ENCODE assay signal across 24 cellular contexts in the genomic region with DNA sequence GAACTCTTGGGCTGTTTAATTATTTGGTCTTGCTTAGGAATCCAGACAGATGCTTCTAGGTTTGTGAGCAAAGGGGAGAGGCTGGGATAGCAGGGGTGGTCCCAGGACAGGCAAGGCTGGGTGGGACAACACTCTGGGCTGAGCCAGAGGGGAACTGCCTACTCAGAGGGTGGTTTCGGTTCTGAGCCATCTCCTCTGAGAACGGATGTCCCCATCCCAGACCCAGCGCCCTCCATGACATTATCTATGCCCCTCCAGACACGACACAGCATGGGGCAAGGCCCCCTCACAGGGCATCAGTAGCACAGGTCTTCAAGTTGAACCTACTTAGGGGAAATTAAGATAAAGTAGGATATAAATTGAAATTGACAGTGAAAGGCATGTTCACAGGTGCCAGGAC. TPM values are rescaled to one million over a fixed set of nuclear protein-coding genes. Genes with fewer than 3 reads are reported as not detected.
"Had no signal": no experiment of that assay in that cellular context is flagged by ENCODE, and none has a peak within 500 bp of the region (broad histone marks: within the 10 kb centered on the region; RNA-seq: fewer than 3 reads in every experiment).

No MANE protein-coding gene starts in this region.

- H3K4me3 ChIP-seq: adrenal gland, MG63 had no signal

- H3K4me1 ChIP-seq: adrenal gland had no signal

- H3K4me3 Mint-ChIP-seq: activated CD4-positive, alpha-beta T cell treated with anti-CD3 and anti-CD28 coated beads, Interleukin-2, amount 10 ng/mL, durations not matched to agents 24 days and 14 days; activated CD8-positive, alpha-beta memory T cell treated with anti-CD3 and anti-CD28 coated beads, Interleukin-2, amount 10 ng/mL, durations not matched to agents 7 days and 5 days; activated naive CD8-positive, alpha-beta T cell treated with anti-CD3 and anti-CD28 coated beads, Interleukin-2, amount 10 ng/mL, durations not matched to agents 7 days and 5 days; activated T-helper 17 cell treated with anti-CD3 and anti-CD28 coated beads, Interleukin-2, amount 50 U/mL, for 72 hours; WTC11 had no signal

- H3K27ac Mint-ChIP-seq: activated CD4-positive, alpha-beta T cell treated with anti-CD3 and anti-CD28 coated beads, Interleukin-2, amount 10 ng/mL, durations not matched to agents 24 days and 14 days; activated CD8-positive, alpha-beta memory T cell treated with anti-CD3 and anti-CD28 coated beads, Interleukin-2, amount 10 ng/mL, durations not matched to agents 7 days and 5 days; activated naive CD8-positive, alpha-beta T cell treated with anti-CD3 and anti-CD28 coated beads, Interleukin-2, amount 10 ng/mL, durations not matched to agents 7 days and 5 days; activated T-helper 17 cell treated with anti-CD3 and anti-CD28 coated beads, Interleukin-2, amount 50 U/mL, for 72 hours; WTC11 had no signal

- H3K9me3 Mint-ChIP-seq: activated CD4-positive, alpha-beta T cell treated with anti-CD3 and anti-CD28 coated beads, Interleukin-2, amount 10 ng/mL, durations not matched to agents 24 days and 14 days; activated naive CD8-positive, alpha-beta T cell treated with anti-CD3 and anti-CD28 coated beads, Interleukin-2, amount 10 ng/mL, durations not matched to agents 7 days and 5 days; activated T-helper 17 cell treated with anti-CD3 and anti-CD28 coated beads, Interleukin-2, amount 50 U/mL, for 72 hours; WTC11 had no signal

- H3K9me3 ChIP-seq: adrenal gland, MG63 had no signal

- H3K4me1 Mint-ChIP-seq: activated CD4-positive, alpha-beta T cell treated with anti-CD3 and anti-CD28 coated beads, Interleukin-2, amount 10 ng/mL, durations not matched to agents 24 days and 14 days; activated CD8-positive, alpha-beta memory T cell treated with anti-CD3 and anti-CD28 coated beads, Interleukin-2, amount 10 ng/mL, durations not matched to agents 7 days and 5 days; activated naive CD8-positive, alpha-beta T cell treated with anti-CD3 and anti-CD28 coated beads, Interleukin-2, amount 10 ng/mL, durations not matched to agents 7 days and 5 days; activated T-helper 17 cell treated with anti-CD3 and anti-CD28 coated beads, Interleukin-2, amount 50 U/mL, for 72 hours had no signal

- DNase-seq: activated CD4-positive, alpha-beta T cell treated with anti-CD3 and anti-CD28 coated beads for 1 hour; activated CD4-positive, alpha-beta T cell treated with anti-CD3 and anti-CD28 coated beads, Interleukin-2, amount 10 ng/mL, durations not matched to agents 24 days and 14 days; activated CD4-positive, alpha-beta T cell treated with anti-CD3 and anti-CD28 coated beads, Interleukin-2, amount 50 U/mL, for 48 hours; activated CD8-positive, alpha-beta memory T cell treated with anti-CD3 and anti-CD28 coated beads, Interleukin-2, amount 10 ng/mL, durations not matched to agents 7 days and 5 days; activated naive CD4-positive, alpha-beta T cell treated with anti-CD3 and anti-CD28 coated beads, Interleukin-2, amount 50 U/mL, for 16 hours; activated naive CD8-positive, alpha-beta T cell treated with anti-CD3 and anti-CD28 coated beads, Interleukin-2, amount 10 ng/mL, durations not matched to agents 7 days and 5 days; adrenal gland; anterior cingulate cortex; MG63; MV-4-11; NCI-H1092 treated with DMSO at 0.1 percent for 48 hours; NCI-H1417 treated with DMSO at 0.1 percent for 48 hours; NCI-H2029; NCI-H2107; NCI-H345; NCI-H510A; NCI-H526 treated with DMSO at 0.1 percent for 48 hours; NCI-H82; SIG-M5 had no signal

- H3K27me3 ChIP-seq: adrenal gland, MG63 had no signal

- H3K36me3 Mint-ChIP-seq: activated CD8-positive, alpha-beta memory T cell treated with anti-CD3 and anti-CD28 coated beads, Interleukin-2, amount 10 ng/mL, durations not matched to agents 7 days and 5 days; activated naive CD8-positive, alpha-beta T cell treated with anti-CD3 and anti-CD28 coated beads, Interleukin-2, amount 10 ng/mL, durations not matched to agents 7 days and 5 days; WTC11 had no signal

- H3K27ac ChIP-seq: adrenal gland had no signal

- H3K36me3 ChIP-seq: adrenal gland, MG63 had no signal

RNA-seq across cellular contexts. Expression of gene ASB10, which starts 7.1 kb away (rescaled TPM):
- total RNA-seq: activated CD4-positive, alpha-beta T cell treated with anti-CD3 and anti-CD28 coated beads, Interleukin-2, amount 10 ng/mL, durations not matched to agents 24 days and 14 days; activated CD8-positive, alpha-beta memory T cell treated with anti-CD3 and anti-CD28 coated beads, Interleukin-2, amount 10 ng/mL, durations not matched to agents 7 days and 5 days; activated naive CD8-positive, alpha-beta T cell treated with anti-CD3 and anti-CD28 coated beads, Interleukin-2, amount 10 ng/mL, durations not matched to agents 7 days and 5 days; activated T-helper 17 cell treated with anti-CD3 and anti-CD28 coated beads, Interleukin-2, amount 50 U/mL, for 72 hours; adrenal gland; OCI-LY7; RPMI7951; T-helper 1 cell treated with Interleukin-12 subunit alpha and Interleukin-12 subunit beta and Interleukin-4 antibody, amounts not matched to agents 30 ng/mL and 1 ng/mL, for 36 hours; WTC11 had no signal
- polyA plus RNA-seq: adrenal gland had no signal

RNA-seq across cellular contexts. Expression of gene GBX1, which starts 12.5 kb away (rescaled TPM):
- total RNA-seq: activated CD4-positive, alpha-beta T cell treated with anti-CD3 and anti-CD28 coated beads, Interleukin-2, amount 10 ng/mL, durations not matched to agents 24 days and 14 days; activated CD8-positive, alpha-beta memory T cell treated with anti-CD3 and anti-CD28 coated beads, Interleukin-2, amount 10 ng/mL, durations not matched to agents 7 days and 5 days; activated naive CD8-positive, alpha-beta T cell treated with anti-CD3 and anti-CD28 coated beads, Interleukin-2, amount 10 ng/mL, durations not matched to agents 7 days and 5 days; adrenal gland; OCI-LY7; RPMI7951; T-helper 1 cell treated with Interleukin-12 subunit alpha and Interleukin-12 subunit beta and Interleukin-4 antibody, amounts not matched to agents 30 ng/mL and 1 ng/mL, for 36 hours; WTC11 had no signal
- polyA plus RNA-seq: adrenal gland had no signal

RNA-seq across cellular contexts. Expression of gene H2BK1, which starts 30.3 kb away (rescaled TPM):
- total RNA-seq: activated CD4-positive, alpha-beta T cell treated with anti-CD3 and anti-CD28 coated beads, Interleukin-2, amount 10 ng/mL, durations not matched to agents 24 days and 14 days; activated CD8-positive, alpha-beta memory T cell treated with anti-CD3 and anti-CD28 coated beads, Interleukin-2, amount 10 ng/mL, durations not matched to agents 7 days and 5 days; adrenal gland; OCI-LY7; RPMI7951 had no signal
- polyA plus RNA-seq: adrenal gland had no signal
